Comparison of ENCODE assay signal across 7 cellular contexts in genomic region chr9:20658677-20659473, GRCh38. TPM values are rescaled to one million over a fixed set of nuclear protein-coding genes. Genes with fewer than 3 reads are reported as not detected.
DNase-seq lines count a peak whose midpoint lies in the region; ATAC-seq and TF ChIP-seq lines count a peak whose summit lies in the region.

No MANE protein-coding gene starts in this region.

- H3K4me3 Mint-ChIP-seq in H9 = no peak overlapping the region

- peak overlapping the region; percentile 90 for H3K14ac ChIP-seq in H9 (ENCODE audit: insufficient read depth, low read length)

- H2BK5ac ChIP-seq in H9 (ENCODE audit: insufficient read length, low read length) = no peak overlapping the region

- no peak overlapping the region for H4K8ac ChIP-seq in H9 (replicated peaks; ENCODE audit: insufficient read length, low read depth, low read length)

- H2AK5ac ChIP-seq in H9 (ENCODE audit: insufficient read length, low read length) = no peak overlapping the region

- no peak overlapping the region for H2BK15ac ChIP-seq in H9 (ENCODE audit: low read depth, low read length)

- H3K4me1 ChIP-seq in H9 (ENCODE audit: insufficient read depth, low read length) = peaks cover 15% of the 10 kb centered on the region; the same call in 1 of the 2 replicates

- H3K27me3 ChIP-seq in H9 (ENCODE audit: insufficient read depth, low read length) = no peaks in the 10 kb centered on the region

- DNase-seq in H9 (no peak), SK-MEL-5 (ENCODE audit: low read depth, low spot score) (peak; percentile 31), fibroblast of peridontal ligament (ENCODE audit: extremely low read depth) (peak; percentile 8), renal cortical epithelial cell (ENCODE audit: low read depth) (peak; percentile 23), activated gamma-delta T cell treated with Interleukin-2 at 50 U/mL for 16 hours (no peak)

- no peak overlapping the region for H2BK20ac ChIP-seq in H9 (ENCODE audit: low read depth, low read length, poor library complexity, severe bottlenecking)

- no peak overlapping the region; the same call in 1 of the 2 replicates for H3K4ac ChIP-seq in H9 (ENCODE audit: low read depth, low read length)

- in situ Hi-C loops in SK-MEL-5 (cut with HindIII; ENCODE audit: low pct_unique_long_range_greater_than_20kb, low sequenced_read_pairs) = no loop called here

- H4K20me1 ChIP-seq in H9 (ENCODE audit: control insufficient read depth, insufficient read depth, insufficient read length) = no peaks in the 10 kb centered on the region

- H3K18ac ChIP-seq in H9 (ENCODE audit: insufficient read length, low read depth, low read length) = peak overlapping the region; percentile 88

- no peaks in the 10 kb centered on the region; the same call in 1 of the 2 replicates for H3K27me3 Mint-ChIP-seq in H9 (ENCODE audit: low read depth)

- H3K9ac ChIP-seq in H9 (ENCODE audit: extremely low read depth, insufficient read length, low read length) = peak overlapping the region; percentile 64

- peak overlapping the region; percentile 78 for H3K4me2 ChIP-seq in H9 (ENCODE audit: insufficient read depth, insufficient read length, low read length)

- H3K9me3 ChIP-seq in H9 (ENCODE audit: control insufficient read depth, low read depth, low read length) = no peaks in the 10 kb centered on the region

- peaks cover 6 to 14% of the 10 kb centered on the region in 2 experiments for H3K4me1 Mint-ChIP-seq in H9

- no peak overlapping the region for H3K27ac ChIP-seq in H9 (ENCODE audit: insufficient read length, low read depth, low read length)

- peak overlapping the region; percentile 73 for H3T11ph ChIP-seq in H9 (ENCODE audit: low read length)

- no peak overlapping the region for H2BK120ac ChIP-seq in H9 (ENCODE audit: low read depth, low read length, poor library complexity, severe bottlenecking)

- H3K23ac ChIP-seq in H9 (ENCODE audit: insufficient read length, low read depth, low read length) = no peak overlapping the region

- no peak overlapping the region for H2BK12ac ChIP-seq in H9 (ENCODE audit: insufficient read length, low read depth, low read length)

- H3K36me3 Mint-ChIP-seq in H9 (ENCODE audit: insufficient read depth in 1 of 3, low read depth in 3 of 3) = peaks cover 2 to 15% (median 3%) of the 10 kb centered on the region in 3 experiments; a peak in 4 of 7 replicates

- H3K79me2 ChIP-seq in H9 (ENCODE audit: insufficient read depth, low read length) = peaks cover 10% of the 10 kb centered on the region; the same call in 1 of the 2 replicates

- no CpG with 5 or more reads among the region's 13 CpGs for WGBS in H9 (ENCODE audit: extremely low coverage, insufficient read length, low lambda C conversion rate)

- H2AFZ ChIP-seq in H9 (ENCODE audit: low read length) = no peak overlapping the region

- no peak for ATAC-seq in GM18498 (IDR thresholded peaks at IDR 0.05; ENCODE audit: unreplicated experiment)
- no peak for ATAC-seq in GM21423 (IDR thresholded peaks at IDR 0.05; ENCODE audit: unreplicated experiment)

- peaks cover 2% of the 10 kb centered on the region for H3K79me1 ChIP-seq in H9 (ENCODE audit: insufficient read depth, low read depth, low read length, poor library complexity, severe bottlenecking)

- H4K5ac ChIP-seq in H9 (ENCODE audit: insufficient read length, low read depth, low read length) = peak overlapping the region; percentile 96

- H3K56ac ChIP-seq in H9 (ENCODE audit: insufficient read length, low read depth, low read length) = no peak overlapping the region

- peaks cover 10% of the 10 kb centered on the region for H3K23me2 ChIP-seq in H9 (ENCODE audit: insufficient read length, low read depth, low read length, poor library complexity, severe bottlenecking)

- H3K27ac Mint-ChIP-seq in H9 = peak overlapping the region in 1 of 3 experiments; percentile 95

- H3K9me3 Mint-ChIP-seq in H9 = peaks cover 2 to 13% of the 10 kb centered on the region in 2 experiments; a peak in 3 of 5 replicates

- no peak for TF ChIP-seq CTCF in H9 (conservative IDR thresholded peaks at IDR 0.05)

- no peak overlapping the region for H4K91ac ChIP-seq in H9 (ENCODE audit: insufficient read length, low read depth, low read length)

RNA-seq across cellular contexts. Expression of gene FOCAD, which starts 25.2 kb away (rescaled TPM):
- total RNA-seq in H9 (2021) = 43.3 and 45.6 TPM in 2 replicates
- total RNA-seq in SK-MEL-5 (2014; rRNA removed; shearing (Covaris generic)) = 32.3 and 37.3 TPM in 2 replicates
- polyA plus RNA-seq in SK-MEL-5 (2015; cell fraction: cytosol; rRNA removed) = 17.0 and 22.8 TPM in 2 replicates
- polyA plus RNA-seq in SK-MEL-5 (2015; cell fraction: nucleus; rRNA removed) = 16.2 and 27.8 TPM in 2 replicates
- 53.5 and 118 TPM in 2 replicates for total RNA-seq in renal cortical epithelial cell

RNA-seq across cellular contexts. Expression of gene MLLT3, which starts 36.6 kb away (rescaled TPM):
- total RNA-seq in H9 (2021) (3.7 and 3.9 TPM in 2 replicates), renal cortical epithelial cell (40.0 and 54.5 TPM in 2 replicates)
- total RNA-seq in SK-MEL-5 (2014; rRNA removed; shearing (Covaris generic)) = 23.7 and 24.2 TPM in 2 replicates
- polyA plus RNA-seq in SK-MEL-5 (2015; cell fraction: cytosol; rRNA removed) = 6.9 and 11.8 TPM in 2 replicates
- 0.95 and 4.6 TPM in 2 replicates for polyA plus RNA-seq in SK-MEL-5 (2015; cell fraction: nucleus; rRNA removed)

Comparison
In these comparisons a context has a peak if more than half of its experiments do, and no peak if none do; other contexts are left out.
1. DNase-seq: peak in SK-MEL-5 (single experiment), fibroblast of peridontal ligament (single experiment) and renal cortical epithelial cell (single experiment); none in H9 (single experiment) and activated gamma-delta T cell treated with Interleukin-2 at 50 U/mL for 16 hours (single experiment).